Comparison of ENCODE assay signal across 20 cellular contexts in genomic region chr9:95821999-95822398, GRCh38. TPM values are rescaled to one million over a fixed set of nuclear protein-coding genes. Genes with fewer than 3 reads are reported as not detected.
DNase-seq lines count a peak whose midpoint lies in the region; ATAC-seq and TF ChIP-seq lines count a peak whose summit lies in the region.
"Had no signal": no experiment of that assay in that cellular context is flagged by ENCODE, and none has a peak within 500 bp of the region (broad histone marks: within the 10 kb centered on the region; RNA-seq: fewer than 3 reads in every experiment).

No MANE protein-coding gene starts in this region.

- no peaks in the 10 kb centered on the region for H3K27me3 ChIP-seq in MG63
- H3K27me3 ChIP-seq: heart left ventricle, neutrophil, SJCRH30 had no signal

- H3K27ac ChIP-seq in C4-2B = peak overlapping the region; percentile 63
- H3K27ac ChIP-seq: heart left ventricle, neutrophil, psoas muscle, SJCRH30, thoracic aorta, VCaP had no signal

- no peak overlapping the region for H3K4me3 ChIP-seq in MG63
- H3K4me3 ChIP-seq: heart left ventricle, psoas muscle, SJCRH30, thoracic aorta had no signal

- no peaks in the 10 kb centered on the region for H3K9me3 ChIP-seq in MG63
- H3K9me3 ChIP-seq: heart left ventricle, neutrophil, psoas muscle, SJCRH30, thoracic aorta had no signal

- intact Hi-C loops in sciatic nerve (cut with DNase I) = no loop called here

- no peaks in the 10 kb centered on the region for H3K36me3 ChIP-seq in MG63
- H3K36me3 ChIP-seq: heart left ventricle, neutrophil, SJCRH30, thoracic aorta had no signal

- peak; percentile 44 for DNase-seq in MG63
- peak; percentile 38 for DNase-seq in amniotic epithelial cell (ENCODE audit: low read depth)
- DNase-seq in sciatic nerve (ENCODE audit: low spot score) = no peak
- no peak for DNase-seq in cortex of kidney (lab: John Stamatoyannopoulos, UW)
- no peak for DNase-seq in activated CD4-positive, CD25-positive, alpha-beta regulatory T cell treated with anti-CD3 and anti-CD28 coated beads, Interleukin-2, amount 50 U/mL, for 72 hours
- no peak for DNase-seq in stimulated activated CD4-positive, alpha-beta T cell treated with anti-CD3 and anti-CD28 coated beads, Interleukin-15, amount 100 ng/mL, for 24 hours
- DNase-seq: CD4-positive, CD25-positive, alpha-beta regulatory T cell; effector CD4-positive, alpha-beta T cell; heart left ventricle; NCI-H1417 treated with DMSO at 0.1 percent for 48 hours; NCI-H2081 treated with DMSO at 0.1 percent for 48 hours; NCI-H345; NCI-H774; psoas muscle had no signal

- no peak for TF ChIP-seq CTCF in C4-2B (conservative IDR thresholded peaks at IDR 0.05)

- ATAC-seq in sciatic nerve (peak; percentile 9), HG03378 (IDR thresholded peaks at IDR 0.05; ENCODE audit: unreplicated experiment) (no peak)
- ATAC-seq: heart left ventricle, psoas muscle had no signal

RNA-seq across cellular contexts. Expression of gene ERCC6L2, which starts 53.5 kb away (rescaled TPM):
- 24.2 and 36.3 TPM in 2 replicates for total RNA-seq in MG63 (2014; rRNA removed; shearing (Covaris generic); ENCODE audit: low replicate concordance)
- total RNA-seq in sciatic nerve = 63.7 TPM

Comparison
In these comparisons a context has a peak if more than half of its experiments do, and no peak if none do; other contexts are left out.
1. DNase-seq: peak in MG63 (single experiment) and amniotic epithelial cell (single experiment); none in sciatic nerve (single experiment), cortex of kidney (single experiment), activated CD4-positive, CD25-positive, alpha-beta regulatory T cell treated with anti-CD3 and anti-CD28 coated beads, Interleukin-2, amount 50 U/mL, for 72 hours (single experiment) and stimulated activated CD4-positive, alpha-beta T cell treated with anti-CD3 and anti-CD28 coated beads, Interleukin-15, amount 100 ng/mL, for 24 hours (single experiment).